In genomic region chr19:40599331-40600085, GRCh38 we compare ENCODE assay signal across 8 cellular contexts. TPM values are rescaled to one million over a fixed set of nuclear protein-coding genes. Genes with fewer than 3 reads are reported as not detected.
DNase-seq lines count a peak whose midpoint lies in the region; ATAC-seq and TF ChIP-seq lines count a peak whose summit lies in the region.

No MANE protein-coding gene starts in this region.

- peaks cover 14% of the 10 kb centered on the region for H3K79me1 ChIP-seq in trophoblast cell (ENCODE audit: low read length)

- POLR2A ChIA-PET in OCI-LY7 (lab: Charles Lee): no interaction called here

- no peak overlapping the region for H4K8ac ChIP-seq in trophoblast cell (ENCODE audit: low read depth, low read length)

- H3K36me3 ChIP-seq in OCI-LY7 (ENCODE audit: insufficient read depth, low read length): no peaks in the 10 kb centered on the region
- no peaks in the 10 kb centered on the region for H3K36me3 ChIP-seq in effector memory CD4-positive, alpha-beta T cell (ENCODE audit: control insufficient read depth, insufficient read depth, low read length)
- no peaks in the 10 kb centered on the region for H3K36me3 ChIP-seq in trophoblast cell (ENCODE audit: control insufficient read depth in 1 of 2, insufficient read depth in 2 of 2, low read length in 2 of 2)

- CTCF ChIA-PET in OCI-LY7 (lab: Charles Lee; ENCODE audit: unreplicated experiment): interaction anchor here (0.5 kb wide), 1 partner anchor 35 kb away, joined by 5 read pairs; no protein-coding TSS in a partner anchor

- H3K23ac ChIP-seq in trophoblast cell (ENCODE audit: low read length): no peak overlapping the region

- no peak for ATAC-seq in HG03378 (IDR thresholded peaks at IDR 0.05; ENCODE audit: unreplicated experiment)

- no peak overlapping the region for H2BK120ac ChIP-seq in trophoblast cell (ENCODE audit: insufficient read depth, low read length, poor library complexity)

- H3K4me2 ChIP-seq in OCI-LY7 (ENCODE audit: low read length): peak overlapping the region; percentile 68
- H3K4me2 ChIP-seq in trophoblast cell (ENCODE audit: low read length): no peak overlapping the region

- H3K4me3 ChIP-seq in OCI-LY7 (ENCODE audit: low read depth, low read length, poor library complexity, severe bottlenecking) (no peak overlapping the region), trophoblast cell (ENCODE audit: low read depth, low read length) (no peak overlapping the region)
- H3K4me3 ChIP-seq in effector memory CD4-positive, alpha-beta T cell (ENCODE audit: insufficient read depth, low read depth, low read length, poor library complexity, severe bottlenecking): peak overlapping the region; percentile 11

- H3K27me3 ChIP-seq in effector memory CD4-positive, alpha-beta T cell (replicated peaks; ENCODE audit: control insufficient read depth, insufficient read depth, low read length, poor library complexity, severe bottlenecking): peaks cover 41% of the 10 kb centered on the region
- H3K27me3 ChIP-seq in trophoblast cell (ENCODE audit: insufficient read depth, low read length): peaks cover 42% of the 10 kb centered on the region

- H2BK5ac ChIP-seq in trophoblast cell (ENCODE audit: low read depth, low read length, poor library complexity): no peak overlapping the region

- TF ChIP-seq CTCF in GM12872 (IDR thresholded peaks at IDR 0.05; ENCODE audit: insufficient read depth, low read depth, low read length) (0 out of 3 replicates have a peak, but pooled peaks have one; percentile 9), OCI-LY7 (conservative IDR thresholded peaks at IDR 0.05; ENCODE audit: low read length) (no peak)

- no peak overlapping the region for H3K18ac ChIP-seq in trophoblast cell (ENCODE audit: low read length)

- H3K9me3 ChIP-seq in OCI-LY7 (ENCODE audit: low read length): no peaks in the 10 kb centered on the region
- no peaks in the 10 kb centered on the region for H3K9me3 ChIP-seq in effector memory CD4-positive, alpha-beta T cell (ENCODE audit: control insufficient read depth, low read length)
- H3K9me3 ChIP-seq in trophoblast cell (ENCODE audit: insufficient read depth, low read depth, low read length): peaks cover 3% of the 10 kb centered on the region

- no peak overlapping the region for H3K9ac ChIP-seq in trophoblast cell (ENCODE audit: low read length)

- no peak overlapping the region for H4K12ac ChIP-seq in trophoblast cell (ENCODE audit: low read depth, low read length)

- H3K79me2 ChIP-seq in OCI-LY7 (ENCODE audit: insufficient read depth, low read depth, low read length): no peaks in the 10 kb centered on the region
- no peaks in the 10 kb centered on the region for H3K79me2 ChIP-seq in trophoblast cell (ENCODE audit: control insufficient read depth, insufficient read depth, low read length, poor library complexity)

- H3K4me1 ChIP-seq in OCI-LY7 (ENCODE audit: insufficient read depth, low read length, poor library complexity, severe bottlenecking) (peaks cover 57% of the 10 kb centered on the region), trophoblast cell (ENCODE audit: control insufficient read depth in 1 of 2, insufficient read depth in 2 of 2, low read length in 2 of 2) (peaks cover 19 to 22% of the 10 kb centered on the region in 2 experiments)
- peaks cover 63% of the 10 kb centered on the region for H3K4me1 ChIP-seq in effector memory CD4-positive, alpha-beta T cell (ENCODE audit: control insufficient read depth, insufficient read depth, low read length, poor library complexity, severe bottlenecking)

- no TSS peak for BruUV-seq in OCI-LY7 (replicated peaks; lab: Mats Ljungman, UMichigan)

- no peak overlapping the region for H2AK5ac ChIP-seq in trophoblast cell (ENCODE audit: low read length)

- DNase-seq in OCI-LY7 (ENCODE audit: low spot score) (no peak), trophoblast cell (no peak), iPS-NIHi7 (ENCODE audit: extremely low spot score) (no peak), EL (no peak)
- no peak for DNase-seq in effector memory CD4-positive, alpha-beta T cell
- DNase-seq in activated CD4-positive, CD25-positive, alpha-beta regulatory T cell (lab: John Stamatoyannopoulos, UW): no peak

- H3K14ac ChIP-seq in trophoblast cell (ENCODE audit: low read length): no peak overlapping the region

- intact Hi-C loops in OCI-LY7 (cut with micrococcal nuclease; ENCODE audit: unreplicated experiment): loop anchor here (2.0 to 10.0 kb wide), 4 partner anchors 135 to 315 kb away; partner anchors contain the start of genes AKT2, BLVRB, MIA and RAB4B

- no peaks in the 10 kb centered on the region for H3K9me2 ChIP-seq in OCI-LY7 (ENCODE audit: insufficient read depth, low read length)

- H3K4ac ChIP-seq in trophoblast cell (ENCODE audit: low read depth, low read length): no peak overlapping the region

- H2AFZ ChIP-seq in OCI-LY7 (ENCODE audit: low read length): no peak overlapping the region
- H2AFZ ChIP-seq in trophoblast cell (ENCODE audit: insufficient read depth, low read length, poor library complexity): no peak overlapping the region

- H4K91ac ChIP-seq in trophoblast cell (ENCODE audit: low read depth, low read length): no peak overlapping the region

- no peaks in the 10 kb centered on the region for H4K20me1 ChIP-seq in OCI-LY7 (ENCODE audit: insufficient read depth, low read length)

- H3K27ac ChIP-seq in OCI-LY7 (ENCODE audit: low read depth, low read length, poor library complexity, severe bottlenecking) (no peak overlapping the region), trophoblast cell (ENCODE audit: low read depth, low read length) (no peak overlapping the region)
- H3K27ac ChIP-seq in effector memory CD4-positive, alpha-beta T cell (ENCODE audit: insufficient read depth, low read length, poor library complexity, severe bottlenecking): no peak overlapping the region

- no CpG with 5 or more reads among the region's 12 CpGs for WGBS in trophoblast cell (ENCODE audit: extremely low coverage, insufficient coverage, insufficient read length)

- peak overlapping the region; percentile 19 for H2BK12ac ChIP-seq in trophoblast cell (ENCODE audit: low read length)

RNA-seq across cellular contexts. Expression of gene LTBP4, which starts 1.7 kb away (rescaled TPM):
- 22.1 and 44.5 TPM in 2 replicates for total RNA-seq in OCI-LY7 (2014; rRNA removed; shearing (Covaris generic))
- total RNA-seq in OCI-LY7 (2022): 108 and 121 TPM in 2 replicates
- polyA plus RNA-seq in trophoblast cell (2013): 93.8 and 98.4 TPM in 2 replicates

RNA-seq across cellular contexts. Expression of gene SHKBP1, which starts 22.8 kb away (rescaled TPM):
- 42.0 and 49.4 TPM in 2 replicates for total RNA-seq in OCI-LY7 (2014; rRNA removed; shearing (Covaris generic))
- 115 and 130 TPM in 2 replicates for total RNA-seq in OCI-LY7 (2022)
- polyA plus RNA-seq in trophoblast cell (2013): 86.0 and 94.0 TPM in 2 replicates
